9 cellular contexts compared by ENCODE assay signal in genomic region chr20:44349349-44349748, GRCh38. TPM values are rescaled to one million over a fixed set of nuclear protein-coding genes. Genes with fewer than 3 reads are reported as not detected.
"Had no signal": no experiment of that assay in that cellular context is flagged by ENCODE, and none has a peak within 500 bp of the region (broad histone marks: within the 10 kb centered on the region; RNA-seq: fewer than 3 reads in every experiment).

No MANE protein-coding gene starts in this region.

- DNase-seq: GM23248, GOT3, H7, HCEC 1CT, KBM-7 had no signal

- H3K27ac Mint-ChIP-seq: IgD-negative memory B cell had no signal

- H3K27ac ChIP-seq: GM23248 had no signal

- H3K9ac ChIP-seq: GM23248 had no signal

- H3K9me3 Mint-ChIP-seq: IgD-negative memory B cell had no signal

- H2AFZ ChIP-seq: GM23248 had no signal

- H3K4me3 ChIP-seq: GM23248 had no signal

- H3K4me3 Mint-ChIP-seq: IgD-negative memory B cell had no signal

- FAIRE-seq: HTR-8/SVneo had no signal

RNA-seq across cellular contexts. Expression of gene HNF4A, which starts 6.2 kb away (rescaled TPM):
- total RNA-seq: GM23248, H4 had no signal
- polyA plus RNA-seq: GM23248, IgD-negative memory B cell had no signal

RNA-seq across cellular contexts. Expression of gene R3HDML, which starts 12.5 kb away (rescaled TPM):
- total RNA-seq: GM23248, H4, H7, HT-29 had no signal
- polyA plus RNA-seq: GM23248, IgD-negative memory B cell had no signal
